ENCODE assay signal across 8 cellular contexts in genomic region chr2:40244251-40245010, GRCh38.
DNase-seq lines count a peak whose midpoint lies in the region; ATAC-seq, FAIRE-seq and TF ChIP-seq lines count a peak whose summit lies in the region.

No MANE protein-coding gene starts in this region.

- FAIRE-seq in urothelium cell line (lab: Jason Lieb, UNC): no peak

- H3K9me3 Mint-ChIP-seq in CD14-positive monocyte: peaks cover 0 to 1% (median 0%) of the 10 kb centered on the region in 7 donors

- peaks cover 8 to 12% of the 10 kb centered on the region in 2 donors for H3K36me3 Mint-ChIP-seq in CD14-positive monocyte

- no peak overlapping the region for H3K4me3 Mint-ChIP-seq in CD14-positive monocyte

- peak; percentile 32 for TF ChIP-seq CTCF in CD14-positive monocyte (IDR thresholded peaks at IDR 0.05)

- ATAC-seq in GM18519 (IDR thresholded peaks at IDR 0.05; ENCODE audit: low FRiP score, unreplicated experiment) (peak; percentile 74), HG03432 (IDR thresholded peaks at IDR 0.05; ENCODE audit: unreplicated experiment) (peak; percentile 82), left lobe of liver (peak; percentile 92)

- H3K27me3 Mint-ChIP-seq in CD14-positive monocyte (ENCODE audit: low read depth in 3 of 3): no peaks in the 10 kb centered on the region

- intact Hi-C loops in CD14-positive monocyte (cut with micrococcal nuclease): no loop called here

- DNase-seq in CD14-positive monocyte (ENCODE audit: low spot score) (no peak), NCI-H748 treated with DMSO at 0.1 percent for 48 hours (lab: John Stamatoyannopoulos, UW) (peak; percentile 44), cerebellar cortex (ENCODE audit: low spot score) (peak; percentile 75), left lobe of liver (ENCODE audit: low spot score) (peak; percentile 47), urothelium cell line (ENCODE audit: low spot score) (peak; percentile 67)
- no peak for DNase-seq in activated naive CD4-positive, alpha-beta T cell treated with Interleukin-2 at 50 U/mL for 16 hours

- peaks cover 13% of the 10 kb centered on the region for H3K4me1 Mint-ChIP-seq in CD14-positive monocyte

- H3K27ac Mint-ChIP-seq in CD14-positive monocyte: peak overlapping the region in 1 of 7 donors; percentile 53

Comparison
In these comparisons a context has a peak if more than half of its experiments do, and no peak if none do; other contexts are left out.
1. DNase-seq: peak in NCI-H748 treated with DMSO at 0.1 percent for 48 hours (single experiment), cerebellar cortex (single experiment), left lobe of liver (single experiment) and urothelium cell line (single experiment); none in CD14-positive monocyte (single experiment) and activated naive CD4-positive, alpha-beta T cell treated with Interleukin-2 at 50 U/mL for 16 hours (single experiment).
2. Peak in every context shown above with its lines, with median percentiles within 50 percentile points of each other: ATAC-seq.